Comparison of ENCODE assay signal across 26 cellular contexts in genomic region chr22:49044776-49045175, GRCh38.
"Had no signal": no experiment of that assay in that cellular context is flagged by ENCODE, and none has a peak within 500 bp of the region (broad histone marks: within the 10 kb centered on the region; RNA-seq: fewer than 3 reads in every experiment).

No MANE protein-coding gene starts in this region.

- H3K4me1 ChIP-seq: body of pancreas, foreskin keratinocyte, gastrocnemius medialis, heart left ventricle had no signal

- ATAC-seq: activated CD4-positive, alpha-beta T cell treated with anti-CD3 and anti-CD28 coated beads for 36 hours; activated CD8-positive, alpha-beta memory T cell treated with anti-CD3 and anti-CD28 coated beads, Interleukin-2, amount 10 ng/mL, durations not matched to agents 7 days and 5 days; activated CD8-positive, alpha-beta T cell treated with anti-CD3 and anti-CD28 coated beads, Interleukin-2, amount 10 ng/mL, durations not matched to agents 7 days and 5 days; body of pancreas; effector memory CD8-positive, alpha-beta T cell; foreskin keratinocyte; gastrocnemius medialis; heart left ventricle had no signal

- H3K27me3 ChIP-seq: foreskin keratinocyte had no signal

- H3K27ac ChIP-seq: body of pancreas, esophagus muscularis mucosa, foreskin keratinocyte, gastrocnemius medialis, heart left ventricle had no signal

- H3K36me3 ChIP-seq: esophagus muscularis mucosa, gastrocnemius medialis, heart left ventricle had no signal

- H3K9me3 ChIP-seq: body of pancreas, esophagus muscularis mucosa, gastrocnemius medialis, heart left ventricle had no signal

- DNase-seq: activated CD4-positive, alpha-beta memory T cell treated with anti-CD3 and anti-CD28 coated beads for 36 hours; activated CD4-positive, alpha-beta T cell treated with anti-CD3 and anti-CD28 coated beads for 36 hours; activated CD4-positive, alpha-beta T cell treated with anti-CD3 and anti-CD28 coated beads, Interleukin-2, amount 10 ng/mL, durations not matched to agents 24 days and 14 days; activated CD4-positive, CD25-positive, alpha-beta regulatory T cell; activated CD4-positive, CD25-positive, alpha-beta regulatory T cell treated with anti-CD3 and anti-CD28 coated beads, Interleukin-2, amount 50 U/mL, for 72 hours; activated CD8-positive, alpha-beta memory T cell treated with anti-CD3 and anti-CD28 coated beads, Interleukin-2, amount 10 ng/mL, durations not matched to agents 7 days and 5 days; activated CD8-positive, alpha-beta memory T cell treated with anti-CD3 and anti-CD28 coated beads, Interleukin-2, amount 50 U/mL, for 4 hours; activated CD8-positive, alpha-beta T cell treated with anti-CD3 and anti-CD28 coated beads, Interleukin-2, amount 10 ng/mL, durations not matched to agents 7 days and 5 days; activated naive CD4-positive, alpha-beta T cell treated with anti-CD3 and anti-CD28 coated beads for 36 hours; activated naive CD8-positive, alpha-beta T cell treated with anti-CD3 and anti-CD28 coated beads for 36 hours; activated T-cell treated with anti-CD3 and anti-CD28 coated beads, Interleukin-2, amount 50 U/mL, for 1 hour; activated T-cell treated with anti-CD3 and anti-CD28 coated beads, Interleukin-2, amount 50 U/mL, for 48 hours; amniotic stem cell; anterior cingulate cortex; body of pancreas; cortex of kidney; dermis blood vessel endothelial cell; effector CD4-positive, alpha-beta T cell; effector memory CD8-positive, alpha-beta T cell; erythroblast; foreskin keratinocyte; gastrocnemius medialis; glutamatergic neuron; heart left ventricle; T-helper 2 cell had no signal

- H3K4me3 ChIP-seq: body of pancreas, esophagus muscularis mucosa, gastrocnemius medialis, heart left ventricle had no signal
